ENCODE assay signal across 1 cellular context in the genomic region with DNA sequence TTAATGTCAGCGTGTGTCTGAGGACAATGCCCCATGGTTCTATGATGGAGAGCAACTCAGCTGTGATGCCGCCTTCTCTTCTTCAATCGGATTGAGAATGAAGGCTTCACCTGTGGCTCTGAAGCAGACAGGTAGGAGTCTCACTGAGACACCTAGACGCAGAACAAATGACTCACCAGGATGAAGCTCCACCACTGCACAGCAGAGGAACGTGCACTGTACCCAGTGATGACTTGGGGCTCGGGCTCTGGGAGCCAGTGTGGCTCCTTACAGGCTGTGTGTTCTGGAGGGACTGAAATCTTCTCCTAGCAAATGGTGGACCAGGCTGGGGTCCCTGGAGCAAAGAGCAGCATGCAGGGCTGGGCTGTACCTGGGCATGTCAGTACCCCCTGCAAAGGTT.
TF ChIP-seq lines count a peak whose summit lies in the region.

No MANE protein-coding gene starts in this region.

TF ChIP-seq in GM23338, 12 proteins besides CTCF, POLR2A, EP300 and RAD21 (continued from another document):
- TF ChIP-seq, protein P1, sequence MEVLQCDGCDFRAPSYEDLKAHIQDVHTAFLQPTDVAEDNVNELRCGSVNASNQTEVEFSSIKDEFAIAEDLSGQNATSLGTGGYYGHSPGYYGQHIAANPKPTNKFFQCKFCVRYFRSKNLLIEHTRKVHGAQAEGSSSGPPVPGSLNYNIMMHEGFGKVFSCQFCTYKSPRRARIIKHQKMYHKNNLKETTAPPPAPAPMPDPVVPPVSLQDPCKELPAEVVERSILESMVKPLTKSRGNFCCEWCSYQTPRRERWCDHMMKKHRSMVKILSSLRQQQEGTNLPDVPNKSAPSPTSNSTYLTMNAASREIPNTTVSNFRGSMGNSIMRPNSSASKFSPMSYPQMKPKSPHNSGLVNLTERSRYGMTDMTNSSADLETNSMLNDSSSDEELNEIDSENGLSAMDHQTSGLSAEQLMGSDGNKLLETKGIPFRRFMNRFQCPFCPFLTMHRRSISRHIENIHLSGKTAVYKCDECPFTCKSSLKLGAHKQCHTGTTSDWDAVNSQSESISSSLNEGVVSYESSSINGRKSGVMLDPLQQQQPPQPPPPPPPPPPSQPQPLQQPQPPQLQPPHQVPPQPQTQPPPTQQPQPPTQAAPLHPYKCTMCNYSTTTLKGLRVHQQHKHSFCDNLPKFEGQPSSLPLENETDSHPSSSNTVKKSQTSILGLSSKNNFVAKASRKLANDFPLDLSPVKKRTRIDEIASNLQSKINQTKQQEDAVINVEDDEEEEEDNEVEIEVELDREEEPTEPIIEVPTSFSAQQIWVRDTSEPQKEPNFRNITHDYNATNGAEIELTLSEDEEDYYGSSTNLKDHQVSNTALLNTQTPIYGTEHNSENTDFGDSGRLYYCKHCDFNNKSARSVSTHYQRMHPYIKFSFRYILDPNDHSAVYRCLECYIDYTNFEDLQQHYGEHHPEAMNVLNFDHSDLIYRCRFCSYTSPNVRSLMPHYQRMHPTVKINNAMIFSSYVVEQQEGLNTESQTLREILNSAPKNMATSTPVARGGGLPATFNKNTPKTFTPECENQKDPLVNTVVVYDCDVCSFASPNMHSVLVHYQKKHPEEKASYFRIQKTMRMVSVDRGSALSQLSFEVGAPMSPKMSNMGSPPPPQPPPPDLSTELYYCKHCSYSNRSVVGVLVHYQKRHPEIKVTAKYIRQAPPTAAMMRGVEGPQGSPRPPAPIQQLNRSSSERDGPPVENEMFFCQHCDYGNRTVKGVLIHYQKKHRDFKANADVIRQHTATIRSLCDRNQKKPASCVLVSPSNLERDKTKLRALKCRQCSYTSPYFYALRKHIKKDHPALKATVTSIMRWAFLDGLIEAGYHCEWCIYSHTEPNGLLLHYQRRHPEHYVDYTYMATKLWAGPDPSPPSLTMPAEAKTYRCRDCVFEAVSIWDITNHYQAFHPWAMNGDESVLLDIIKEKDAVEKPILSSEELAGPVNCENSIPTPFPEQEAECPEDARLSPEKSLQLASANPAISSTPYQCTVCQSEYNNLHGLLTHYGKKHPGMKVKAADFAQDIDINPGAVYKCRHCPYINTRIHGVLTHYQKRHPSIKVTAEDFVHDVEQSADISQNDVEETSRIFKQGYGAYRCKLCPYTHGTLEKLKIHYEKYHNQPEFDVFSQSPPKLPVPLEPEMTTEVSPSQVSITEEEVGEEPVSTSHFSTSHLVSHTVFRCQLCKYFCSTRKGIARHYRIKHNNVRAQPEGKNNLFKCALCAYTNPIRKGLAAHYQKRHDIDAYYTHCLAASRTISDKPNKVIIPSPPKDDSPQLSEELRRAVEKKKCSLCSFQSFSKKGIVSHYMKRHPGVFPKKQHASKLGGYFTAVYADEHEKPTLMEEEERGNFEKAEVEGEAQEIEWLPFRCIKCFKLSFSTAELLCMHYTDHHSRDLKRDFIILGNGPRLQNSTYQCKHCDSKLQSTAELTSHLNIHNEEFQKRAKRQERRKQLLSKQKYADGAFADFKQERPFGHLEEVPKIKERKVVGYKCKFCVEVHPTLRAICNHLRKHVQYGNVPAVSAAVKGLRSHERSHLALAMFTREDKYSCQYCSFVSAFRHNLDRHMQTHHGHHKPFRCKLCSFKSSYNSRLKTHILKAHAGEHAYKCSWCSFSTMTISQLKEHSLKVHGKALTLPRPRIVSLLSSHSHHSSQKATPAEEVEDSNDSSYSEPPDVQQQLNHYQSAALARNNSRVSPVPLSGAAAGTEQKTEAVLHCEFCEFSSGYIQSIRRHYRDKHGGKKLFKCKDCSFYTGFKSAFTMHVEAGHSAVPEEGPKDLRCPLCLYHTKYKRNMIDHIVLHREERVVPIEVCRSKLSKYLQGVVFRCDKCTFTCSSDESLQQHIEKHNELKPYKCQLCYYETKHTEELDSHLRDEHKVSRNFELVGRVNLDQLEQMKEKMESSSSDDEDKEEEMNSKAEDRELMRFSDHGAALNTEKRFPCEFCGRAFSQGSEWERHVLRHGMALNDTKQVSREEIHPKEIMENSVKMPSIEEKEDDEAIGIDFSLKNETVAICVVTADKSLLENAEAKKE (CRISPR knock-in tag; IDR thresholded peaks at IDR 0.05) = no peak
- TF ChIP-seq POLR2AphosphoS5 (IDR thresholded peaks at IDR 0.05; ENCODE audit: low read depth) (no peak), NANOG (IDR thresholded peaks at IDR 0.05; ENCODE audit: borderline replicate concordance) (no peak)
- TF ChIP-seq, protein P2, sequence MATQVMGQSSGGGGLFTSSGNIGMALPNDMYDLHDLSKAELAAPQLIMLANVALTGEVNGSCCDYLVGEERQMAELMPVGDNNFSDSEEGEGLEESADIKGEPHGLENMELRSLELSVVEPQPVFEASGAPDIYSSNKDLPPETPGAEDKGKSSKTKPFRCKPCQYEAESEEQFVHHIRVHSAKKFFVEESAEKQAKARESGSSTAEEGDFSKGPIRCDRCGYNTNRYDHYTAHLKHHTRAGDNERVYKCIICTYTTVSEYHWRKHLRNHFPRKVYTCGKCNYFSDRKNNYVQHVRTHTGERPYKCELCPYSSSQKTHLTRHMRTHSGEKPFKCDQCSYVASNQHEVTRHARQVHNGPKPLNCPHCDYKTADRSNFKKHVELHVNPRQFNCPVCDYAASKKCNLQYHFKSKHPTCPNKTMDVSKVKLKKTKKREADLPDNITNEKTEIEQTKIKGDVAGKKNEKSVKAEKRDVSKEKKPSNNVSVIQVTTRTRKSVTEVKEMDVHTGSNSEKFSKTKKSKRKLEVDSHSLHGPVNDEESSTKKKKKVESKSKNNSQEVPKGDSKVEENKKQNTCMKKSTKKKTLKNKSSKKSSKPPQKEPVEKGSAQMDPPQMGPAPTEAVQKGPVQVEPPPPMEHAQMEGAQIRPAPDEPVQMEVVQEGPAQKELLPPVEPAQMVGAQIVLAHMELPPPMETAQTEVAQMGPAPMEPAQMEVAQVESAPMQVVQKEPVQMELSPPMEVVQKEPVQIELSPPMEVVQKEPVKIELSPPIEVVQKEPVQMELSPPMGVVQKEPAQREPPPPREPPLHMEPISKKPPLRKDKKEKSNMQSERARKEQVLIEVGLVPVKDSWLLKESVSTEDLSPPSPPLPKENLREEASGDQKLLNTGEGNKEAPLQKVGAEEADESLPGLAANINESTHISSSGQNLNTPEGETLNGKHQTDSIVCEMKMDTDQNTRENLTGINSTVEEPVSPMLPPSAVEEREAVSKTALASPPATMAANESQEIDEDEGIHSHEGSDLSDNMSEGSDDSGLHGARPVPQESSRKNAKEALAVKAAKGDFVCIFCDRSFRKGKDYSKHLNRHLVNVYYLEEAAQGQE (IDR thresholded peaks at IDR 0.05; ENCODE audit: unreplicated experiment) = no peak
- TF ChIP-seq, protein P3, sequence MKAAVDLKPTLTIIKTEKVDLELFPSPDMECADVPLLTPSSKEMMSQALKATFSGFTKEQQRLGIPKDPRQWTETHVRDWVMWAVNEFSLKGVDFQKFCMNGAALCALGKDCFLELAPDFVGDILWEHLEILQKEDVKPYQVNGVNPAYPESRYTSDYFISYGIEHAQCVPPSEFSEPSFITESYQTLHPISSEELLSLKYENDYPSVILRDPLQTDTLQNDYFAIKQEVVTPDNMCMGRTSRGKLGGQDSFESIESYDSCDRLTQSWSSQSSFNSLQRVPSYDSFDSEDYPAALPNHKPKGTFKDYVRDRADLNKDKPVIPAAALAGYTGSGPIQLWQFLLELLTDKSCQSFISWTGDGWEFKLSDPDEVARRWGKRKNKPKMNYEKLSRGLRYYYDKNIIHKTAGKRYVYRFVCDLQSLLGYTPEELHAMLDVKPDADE (IDR thresholded peaks at IDR 0.05) = no peak
TF ChIP-seq in GM23338: peak in this region for 0.
